2 cellular contexts compared by ENCODE assay signal in genomic region chr16:81542609-81543570, GRCh38.
TF ChIP-seq lines count a peak whose summit lies in the region.

No MANE protein-coding gene starts in this region.

TF ChIP-seq in K562, 482 proteins besides CTCF, POLR2A, EP300 and RAD21:
- TF ChIP-seq CEBPG (CRISPR knock-in tag; IDR thresholded peaks at IDR 0.05) (0 out of 2 replicates have a peak, but pooled peaks have one; percentile 21), CEBPG (tag; conservative IDR thresholded peaks at IDR 0.05 in 1 of 2, IDR thresholded peaks at IDR 0.05 in 1 of 2) (no peak), HINFP (tag; conservative IDR thresholded peaks at IDR 0.05; ENCODE audit: low read depth) (no peak)

TF ChIP-seq in HepG2, 621 proteins besides CTCF, POLR2A, EP300 and RAD21 (continues in another document):
- TF ChIP-seq ZNF18 (CRISPR knock-in tag; IDR thresholded peaks at IDR 0.05; ENCODE audit: insufficient replicate concordance) (peak; percentile 8), ETV6 (CRISPR knock-in tag; conservative IDR thresholded peaks at IDR 0.05) (no peak; the same call in 1 of the 2 replicates), ELF4 (CRISPR knock-in tag; IDR thresholded peaks at IDR 0.05; ENCODE audit: borderline replicate concordance) (no peak), SIX1 (CRISPR knock-in tag; IDR thresholded peaks at IDR 0.05; ENCODE audit: borderline replicate concordance) (peak; percentile 25; the same call in 1 of the 2 replicates), ZIK1 (CRISPR knock-in tag; IDR thresholded peaks at IDR 0.05; ENCODE audit: borderline replicate concordance, low read depth) (no peak), ATM (IDR thresholded peaks at IDR 0.05; ENCODE audit: borderline replicate concordance) (no peak), ZNF768 (CRISPR knock-in tag; IDR thresholded peaks at IDR 0.05) (peak; percentile 82), HNF1A (IDR thresholded peaks at IDR 0.05; ENCODE audit: low read depth) (peak; percentile 59), HNF1A (CRISPR knock-in tag; IDR thresholded peaks at IDR 0.05; ENCODE audit: borderline replicate concordance) (peak; percentile 52; the same call in 1 of the 2 replicates), TIGD3 (CRISPR knock-in tag; IDR thresholded peaks at IDR 0.05; ENCODE audit: borderline replicate concordance) (no peak), ZNF143 (CRISPR knock-in tag; IDR thresholded peaks at IDR 0.05) (peak; percentile 18; the same call in 1 of the 2 replicates), ZBTB43 (CRISPR knock-in tag; conservative IDR thresholded peaks at IDR 0.05) (0 out of 2 replicates have a peak, but pooled peaks have one; percentile 39), REST (IDR thresholded peaks at IDR 0.05; ENCODE audit: borderline replicate concordance in 1 of 2, low read depth in 1 of 2, low read length in 2 of 2) (no peak), POGK (CRISPR knock-in tag; conservative IDR thresholded peaks at IDR 0.05) (peak; percentile 78), THAP8 (CRISPR knock-in tag; IDR thresholded peaks at IDR 0.05; ENCODE audit: borderline replicate concordance) (no peak), ZNF652 (CRISPR knock-in tag; IDR thresholded peaks at IDR 0.05; ENCODE audit: borderline replicate concordance, low read depth) (no peak), HDAC6 (IDR thresholded peaks at IDR 0.05; ENCODE audit: low read depth, low read length) (no peak), HNF1B (CRISPR knock-in tag; IDR thresholded peaks at IDR 0.05) (peak; percentile 90), NFYB (CRISPR knock-in tag; IDR thresholded peaks at IDR 0.05) (no peak), SNAPC2 (CRISPR knock-in tag; IDR thresholded peaks at IDR 0.05) (no peak), KLF15 (CRISPR knock-in tag; IDR thresholded peaks at IDR 0.05; ENCODE audit: borderline replicate concordance) (no peak), ZNF10 (CRISPR knock-in tag; IDR thresholded peaks at IDR 0.05; ENCODE audit: borderline replicate concordance, low read depth) (no peak), TEAD2 (CRISPR knock-in tag; IDR thresholded peaks at IDR 0.05) (no peak), ZNF292 (CRISPR knock-in tag; IDR thresholded peaks at IDR 0.05; ENCODE audit: borderline replicate concordance, low read depth) (peak; percentile 79; the same call in 1 of the 2 replicates), ATF7-NPFF (CRISPR knock-in tag; IDR thresholded peaks at IDR 0.05; ENCODE audit: low read depth) (peak; percentile 78), SNAPC5 (CRISPR knock-in tag; IDR thresholded peaks at IDR 0.05; ENCODE audit: borderline replicate concordance) (no peak), ZNF646 (CRISPR knock-in tag; IDR thresholded peaks at IDR 0.05) (no peak), ZNF850 (CRISPR knock-in tag; conservative IDR thresholded peaks at IDR 0.05) (no peak)
